Comparison of ENCODE assay signal across 12 cellular contexts in the genomic region with DNA sequence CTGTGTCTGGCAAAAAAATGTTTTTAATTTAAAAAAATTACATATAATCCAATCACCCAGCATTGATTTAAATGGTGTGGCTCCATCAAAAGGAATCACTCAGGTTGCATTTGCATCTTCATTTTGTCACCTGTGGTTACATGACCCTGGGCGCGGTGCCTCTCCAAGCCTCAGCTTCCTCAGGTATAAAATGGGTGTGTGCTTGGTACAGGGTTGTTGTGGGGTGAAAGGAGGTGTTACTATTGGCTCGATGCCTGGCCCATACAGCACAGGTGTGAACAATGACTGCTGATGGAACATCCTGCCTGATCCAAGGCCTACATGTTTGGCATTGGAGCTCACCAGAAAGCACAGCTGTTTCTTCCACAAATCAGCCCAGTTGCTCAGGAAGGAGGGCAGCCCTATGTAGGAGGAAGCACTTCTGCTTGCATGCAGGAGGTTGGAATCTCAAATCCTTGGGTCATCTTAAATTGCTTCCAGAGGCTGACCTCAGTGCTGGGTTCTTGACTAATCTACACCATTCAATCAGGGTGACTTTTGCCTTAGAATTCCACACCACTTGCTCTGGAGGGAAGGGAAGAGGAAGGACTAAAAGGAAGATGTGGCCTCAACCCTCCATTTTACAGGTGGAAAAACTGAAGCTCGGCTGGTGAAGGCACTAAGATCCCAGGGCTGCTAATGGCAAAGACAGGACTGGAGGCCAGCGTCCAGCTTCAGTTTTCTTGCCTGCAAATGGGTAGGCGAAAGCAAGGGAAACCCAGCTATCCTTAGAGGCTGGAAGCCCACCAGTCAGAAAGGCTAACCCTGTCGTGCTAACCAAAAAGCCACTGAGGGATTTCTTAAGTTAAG. TPM values are rescaled to one million over a fixed set of nuclear protein-coding genes. Genes with fewer than 3 reads are reported as not detected.
DNase-seq lines count a peak whose midpoint lies in the region; ATAC-seq and TF ChIP-seq lines count a peak whose summit lies in the region.
"Had no signal": no experiment of that assay in that cellular context is flagged by ENCODE, and none has a peak within 500 bp of the region (broad histone marks: within the 10 kb centered on the region; RNA-seq: fewer than 3 reads in every experiment).

No MANE protein-coding gene starts in this region.

- peaks cover 86% of the 10 kb centered on the region for H3K4me1 Mint-ChIP-seq in activated T-cell treated with anti-CD3 and anti-CD28 coated beads, Interleukin-2, amount 50 U/mL, for 72 hours (ENCODE audit: low read depth)
- H3K4me1 Mint-ChIP-seq in stimulated activated effector memory CD8-positive, alpha-beta T cell treated with anti-CD3 and anti-CD28 coated beads, Interleukin-12 subunit alpha, Interleukin-12 subunit beta, amount 100 ng/mL, for 72 hours = peaks cover 81% of the 10 kb centered on the region

- H3K9me3 Mint-ChIP-seq in activated T-cell treated with anti-CD3 and anti-CD28 coated beads, Interleukin-2, amount 50 U/mL, for 72 hours = no peaks in the 10 kb centered on the region
- no peaks in the 10 kb centered on the region for H3K9me3 Mint-ChIP-seq in stimulated activated effector memory CD8-positive, alpha-beta T cell treated with anti-CD3 and anti-CD28 coated beads, Interleukin-12 subunit alpha, Interleukin-12 subunit beta, amount 100 ng/mL, for 72 hours

- H3K4me1 ChIP-seq in OCI-LY3 (ENCODE audit: low read length) (peaks cover 77% of the 10 kb centered on the region), esophagus (ENCODE audit: control insufficient read depth in 2 of 2, insufficient read depth in 2 of 2, low read length in 1 of 2) (peaks cover 0 to 17% of the 10 kb centered on the region in 2 donors), hepatocyte (ENCODE audit: insufficient read depth) (peaks cover 14% of the 10 kb centered on the region)

- no peak for ATAC-seq in activated T-cell treated with anti-CD3 and anti-CD28 coated beads, Interleukin-2, amount 50 U/mL, for 72 hours (replicated peaks in 1 of 2)
- no peak for ATAC-seq in stimulated activated effector memory CD8-positive, alpha-beta T cell treated with anti-CD3 and anti-CD28 coated beads, Interleukin-12 subunit alpha, Interleukin-12 subunit beta, amount 100 ng/mL, for 72 hours

- POLR2A ChIA-PET in GM10248 (lab: Yijun Ruan, JAX) = interaction anchor here (0.6 to 1.5 kb wide), 5 partner anchors 12 to 112 kb away, joined by 3 to 8 read pairs (median 4); no protein-coding TSS in a partner anchor

- no peaks in the 10 kb centered on the region for H3K36me3 Mint-ChIP-seq in activated T-cell treated with anti-CD3 and anti-CD28 coated beads, Interleukin-2, amount 50 U/mL, for 72 hours (ENCODE audit: insufficient read depth in 2 of 2)
- peaks cover 28% of the 10 kb centered on the region for H3K36me3 Mint-ChIP-seq in stimulated activated effector memory CD8-positive, alpha-beta T cell treated with anti-CD3 and anti-CD28 coated beads, Interleukin-12 subunit alpha, Interleukin-12 subunit beta, amount 100 ng/mL, for 72 hours

- TF ChIP-seq CTCF in OCI-LY3 (IDR thresholded peaks at IDR 0.05; ENCODE audit: low read depth, low read length) (no peak), GM10248 (IDR thresholded peaks at IDR 0.05; ENCODE audit: control extremely low read depth, extremely low read depth, low read depth, missing control alignments) (no peak), hepatocyte (IDR thresholded peaks at IDR 0.05; ENCODE audit: poor library complexity) (no peak)

- H3K27ac Mint-ChIP-seq in activated T-cell treated with anti-CD3 and anti-CD28 coated beads, Interleukin-2, amount 50 U/mL, for 72 hours = peak overlapping the region; percentile 55
- H3K27ac Mint-ChIP-seq in stimulated activated effector memory CD8-positive, alpha-beta T cell treated with anti-CD3 and anti-CD28 coated beads, Interleukin-12 subunit alpha, Interleukin-12 subunit beta, amount 100 ng/mL, for 72 hours = peak overlapping the region; percentile 95

- H2AFZ ChIP-seq in OCI-LY3 (ENCODE audit: low read depth, low read length) (no peak overlapping the region), hepatocyte (no peak overlapping the region)

- no peaks in the 10 kb centered on the region for H3K9me3 ChIP-seq in OCI-LY3 (ENCODE audit: insufficient read depth, low read length)
- H3K9me3 ChIP-seq in esophagus (ENCODE audit: control insufficient read depth in 2 of 2, insufficient read depth in 1 of 2, low read depth in 1 of 2, low read length in 1 of 2) = no peaks in the 10 kb centered on the region
- H3K9me3 ChIP-seq in hepatocyte (ENCODE audit: low read depth) = no peaks in the 10 kb centered on the region
- H3K9me3 ChIP-seq: ovary, thyroid gland had no signal

- H3K27ac ChIP-seq in OCI-LY3 (ENCODE audit: low read length) (peak overlapping the region; percentile 66), esophagus (ENCODE audit: low read depth in 2 of 2, low read length in 1 of 2) (peak overlapping the region; percentile 52 to 91), hepatocyte (no peak overlapping the region)
- H3K27ac ChIP-seq: ovary, thyroid gland had no signal

- H3K4me3 Mint-ChIP-seq in activated T-cell treated with anti-CD3 and anti-CD28 coated beads, Interleukin-2, amount 50 U/mL, for 72 hours = peak overlapping the region; percentile 13 to 42
- peak overlapping the region; percentile 61 for H3K4me3 Mint-ChIP-seq in stimulated activated effector memory CD8-positive, alpha-beta T cell treated with anti-CD3 and anti-CD28 coated beads, Interleukin-12 subunit alpha, Interleukin-12 subunit beta, amount 100 ng/mL, for 72 hours

- no peaks in the 10 kb centered on the region for H3K36me3 ChIP-seq in OCI-LY3 (replicated peaks; ENCODE audit: low read depth, low read length)
- H3K36me3 ChIP-seq in esophagus (ENCODE audit: control insufficient read depth in 2 of 2, insufficient read depth in 2 of 2, low read length in 1 of 2) = no peaks in the 10 kb centered on the region
- H3K36me3 ChIP-seq in hepatocyte (replicated peaks; ENCODE audit: insufficient read depth, low read depth) = no peaks in the 10 kb centered on the region
- H3K36me3 ChIP-seq: ovary, thyroid gland had no signal

- CTCF ChIA-PET in GM10248 (lab: Yijun Ruan, JAX) = interaction anchor here (0.8 to 3.9 kb wide), 15 partner anchors 9 to 300 kb away, joined by 3 to 22 read pairs (median 6); partner anchors contain the start of gene BHLHE40

- H4K20me1 ChIP-seq in OCI-LY3 (ENCODE audit: insufficient read depth, low read length) (no peaks in the 10 kb centered on the region), hepatocyte (ENCODE audit: insufficient read depth, poor library complexity, severe bottlenecking) (no peaks in the 10 kb centered on the region)

- DNase-seq in activated T-cell treated with anti-CD3 and anti-CD28 coated beads, Interleukin-2, amount 50 U/mL, for 72 hours = no peak
- no peak for DNase-seq in activated T-cell treated with anti-CD3 and anti-CD28 coated beads for 4 hours
- no peak for DNase-seq in stimulated activated effector memory CD8-positive, alpha-beta T cell treated with anti-CD3 and anti-CD28 coated beads, Interleukin-12 subunit alpha, Interleukin-12 subunit beta, amount 100 ng/mL, for 72 hours (ENCODE audit: low spot score in 2 of 2)
- DNase-seq in NCI-H2196 (lab: John Stamatoyannopoulos, UW; ENCODE audit: unreplicated experiment) = no peak
- no peak for DNase-seq in GM10248 (ENCODE audit: extremely low spot score)
- no peak for DNase-seq in hepatocyte (ENCODE audit: low spot score)
- DNase-seq: NCI-H2171 treated with DMSO at 0.1 percent for 48 hours; ovary; stimulated activated CD4-positive, alpha-beta T cell treated with anti-CD3 and anti-CD28 coated beads, Interleukin-4, amount 100 ng/mL, for 4 hours; thyroid gland had no signal

- H3K27me3 ChIP-seq in OCI-LY3 (ENCODE audit: low read depth, low read length) (peaks cover 40% of the 10 kb centered on the region), esophagus (ENCODE audit: control insufficient read depth in 1 of 2, insufficient read depth in 2 of 2, low read length in 2 of 2) (no peaks in the 10 kb centered on the region), hepatocyte (no peaks in the 10 kb centered on the region)
- H3K27me3 ChIP-seq: ovary, thyroid gland had no signal

- H3K79me2 ChIP-seq in OCI-LY3 (ENCODE audit: low read length) = no peaks in the 10 kb centered on the region
- no peaks in the 10 kb centered on the region for H3K79me2 ChIP-seq in hepatocyte

- H3K4me2 ChIP-seq in OCI-LY3 (ENCODE audit: low read length) (peak overlapping the region; percentile 86), hepatocyte (no peak overlapping the region)

- H3K9ac ChIP-seq in OCI-LY3 (ENCODE audit: low read length) = peak overlapping the region; percentile 44; the same call in 1 of the 2 replicates

- 73 to 77% methylated on average over 7 of the region's 7 CpGs for WGBS in esophagus, 2 donors
- 93% methylated on average over 7 of the region's 7 CpGs for WGBS in hepatocyte (ENCODE audit: low lambda C conversion rate, missing lambda C conversion rate)

- H3K9me2 ChIP-seq in hepatocyte (replicated peaks; ENCODE audit: insufficient read depth) = no peaks in the 10 kb centered on the region

- H3K4me3 ChIP-seq in OCI-LY3 (ENCODE audit: low read length) (peak overlapping the region; percentile 64), esophagus (ENCODE audit: low read depth in 1 of 2, low read length in 2 of 2) (no peak overlapping the region), hepatocyte (no peak overlapping the region)
- H3K4me3 ChIP-seq: ovary, thyroid gland had no signal

- H3K27me3 Mint-ChIP-seq in activated T-cell treated with anti-CD3 and anti-CD28 coated beads, Interleukin-2, amount 50 U/mL, for 72 hours (ENCODE audit: low read depth) = peaks cover 12% of the 10 kb centered on the region

RNA-seq across cellular contexts. Expression of gene BHLHE40, which starts 31.7 kb away (rescaled TPM):
- 100 to 1,000 TPM; 303 to 440 TPM for total RNA-seq in activated T-cell treated with anti-CD3 and anti-CD28 coated beads, Interleukin-2, amount 50 U/mL, for 72 hours
- polyA plus RNA-seq in esophagus (100 to 1,000 TPM in 1 of 2 donors, 10 to 100 TPM in 1; 84.0 to 185 TPM), hepatocyte (116 and 140 TPM in 2 replicates)
- total RNA-seq in hepatocyte = 67.1 and 71.6 TPM in 2 replicates
